Comparison of ENCODE assay signal across 8 cellular contexts in the genomic region with DNA sequence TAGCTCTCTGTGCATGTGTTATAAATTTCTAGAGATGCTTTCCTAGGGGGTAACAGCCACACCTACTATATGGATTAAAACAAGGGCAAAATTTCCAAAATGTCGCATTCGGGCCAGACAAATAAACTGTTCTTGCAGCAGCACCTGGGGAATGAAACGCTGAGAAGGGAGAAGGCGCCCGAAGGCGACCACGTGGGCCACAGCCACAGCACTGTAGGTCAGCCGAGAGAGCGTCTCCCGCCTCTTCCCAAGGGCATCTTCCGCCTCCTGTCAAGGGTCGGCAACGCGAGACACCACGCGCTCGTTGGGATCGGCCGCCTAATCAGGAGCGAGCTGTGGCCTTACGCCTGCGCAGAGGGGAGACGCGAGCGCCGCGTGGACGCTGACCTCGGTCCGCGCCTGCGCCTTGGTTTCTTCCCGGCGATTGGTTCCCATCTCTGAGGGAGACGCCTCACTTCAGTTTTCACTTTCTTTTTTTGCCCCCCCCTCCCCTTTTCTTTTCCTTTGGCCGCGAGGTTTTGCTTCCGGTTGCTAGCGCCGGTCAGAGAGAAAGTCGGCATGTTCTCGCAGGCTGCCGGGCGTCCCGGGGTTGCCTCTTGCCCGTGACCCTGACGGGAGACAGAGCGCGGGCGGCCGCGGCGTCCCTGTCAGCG. TPM values are rescaled to one million over a fixed set of nuclear protein-coding genes. Genes with fewer than 3 reads are reported as not detected.
A peak's percentile ranks its signal among the peaks of the same experiment; 100 is the strongest.
DNase-seq lines count a peak whose midpoint lies in the region; ATAC-seq and TF ChIP-seq lines count a peak whose summit lies in the region.

TASOR2 (plus strand) TSS at position 521 of the 653 bp plus-strand sequence. CDS start 35,805 bp downstream, outside the sequence.

- no peaks in the 10 kb centered on the region for H3K36me3 ChIP-seq in BJ (ENCODE audit: control insufficient read depth, insufficient read depth, low read length)

- POLR2A ChIA-PET in BJ (lab: Charles Lee): interaction anchor here (0.7 kb wide), 1 partner anchor 238 kb away, joined by 6 read pairs; no protein-coding TSS in a partner anchor
- POLR2A ChIA-PET in activated CD4-positive, alpha-beta T cell treated with anti-CD3 and anti-CD28 coated beads, Interleukin-2, amount 10 ng/mL, durations not matched to agents 7 days and 5 days (lab: Charles Lee): no interaction called here

- peak within 1 kb of the TSS; percentile 89 for H3K4me3 ChIP-seq in BJ (ENCODE audit: low read depth, low read length)
- H3K4me3 ChIP-seq in coronary artery: peak within 1 kb of the TSS; percentile 99

- H3K9me3 Mint-ChIP-seq in activated CD4-positive, alpha-beta T cell treated with anti-CD3 and anti-CD28 coated beads, Interleukin-2, amount 10 ng/mL, durations not matched to agents 7 days and 5 days: no peaks in the 10 kb centered on the region

- no peaks in the 10 kb centered on the region for H3K27me3 ChIP-seq in BJ (ENCODE audit: control insufficient read depth, insufficient read depth, low read length)
- no peaks in the 10 kb centered on the region for H3K27me3 ChIP-seq in layer of hippocampus (ENCODE audit: control insufficient read depth, insufficient read depth, low read length)

- CTCF ChIA-PET in BJ (lab: Yijun Ruan, JAX): interaction anchor here (0.8 to 1.3 kb wide), 3 partner anchors 19 to 57 kb away, joined by 3 read pairs; no protein-coding TSS in a partner anchor
- CTCF ChIA-PET in activated CD4-positive, alpha-beta T cell treated with anti-CD3 and anti-CD28 coated beads, Interleukin-2, amount 10 ng/mL, durations not matched to agents 7 days and 5 days (lab: Charles Lee): interaction anchor here (0.6 to 2.2 kb wide), 4 partner anchors 9 to 61 kb away, joined by 3 to 7 read pairs (median 4); no protein-coding TSS in a partner anchor

- TF ChIP-seq CTCF in BJ (IDR thresholded peaks at IDR 0.05; ENCODE audit: insufficient read depth, low read depth, low read length) (no peak), coronary artery (IDR thresholded peaks at IDR 0.05) (no peak)

- peaks cover 54% of the 10 kb centered on the region for H3K4me1 Mint-ChIP-seq in activated CD4-positive, alpha-beta T cell treated with anti-CD3 and anti-CD28 coated beads, Interleukin-2, amount 10 ng/mL, durations not matched to agents 7 days and 5 days

- peak within 1 kb of the TSS; percentile 96 for H3K27ac Mint-ChIP-seq in activated CD4-positive, alpha-beta T cell treated with anti-CD3 and anti-CD28 coated beads, Interleukin-2, amount 10 ng/mL, durations not matched to agents 7 days and 5 days

- ATAC-seq in GM19324 (IDR thresholded peaks at IDR 0.05; ENCODE audit: low FRiP score, unreplicated experiment): peak; percentile 83
- peak; percentile 55 for ATAC-seq in HG03469 (IDR thresholded peaks at IDR 0.05; ENCODE audit: unreplicated experiment)

- peaks cover 9% of the 10 kb centered on the region for H3K27me3 Mint-ChIP-seq in activated CD4-positive, alpha-beta T cell treated with anti-CD3 and anti-CD28 coated beads, Interleukin-2, amount 10 ng/mL, durations not matched to agents 7 days and 5 days

- DNase-seq in BJ (ENCODE audit: low read depth) (peak; percentile 88), NCI-H69 (lab: John Stamatoyannopoulos, UW) (peak; percentile 96), coronary artery (ENCODE audit: low spot score) (peak; percentile 98)
- peak; percentile 97 for DNase-seq in activated CD4-positive, alpha-beta T cell treated with anti-CD3 and anti-CD28 coated beads, Interleukin-2, amount 10 ng/mL, durations not matched to agents 7 days and 5 days
- DNase-seq in stimulated activated CD4-positive, alpha-beta T cell treated with anti-CD3 and anti-CD28 coated beads, Interleukin-1b, Interleukin-23, amount 100 ng/mL, for 4 hours (ENCODE audit: low read depth in 2 of 2): peak; percentile 96

- H3K27ac ChIP-seq in coronary artery (peak within 1 kb of the TSS; percentile 85 to 94), layer of hippocampus (ENCODE audit: low read depth, low read length) (peak within 1 kb of the TSS; percentile 69)

- H3K4me3 Mint-ChIP-seq in activated CD4-positive, alpha-beta T cell treated with anti-CD3 and anti-CD28 coated beads, Interleukin-2, amount 10 ng/mL, durations not matched to agents 7 days and 5 days: peak within 1 kb of the TSS; percentile 95

- peaks cover 8% of the 10 kb centered on the region for H3K36me3 Mint-ChIP-seq in activated CD4-positive, alpha-beta T cell treated with anti-CD3 and anti-CD28 coated beads, Interleukin-2, amount 10 ng/mL, durations not matched to agents 7 days and 5 days (ENCODE audit: low read depth)

RNA-seq across cellular contexts. Expression of gene TASOR2, which starts in this region (rescaled TPM):
- 27.1 and 45.2 TPM in 2 replicates for polyA plus RNA-seq in BJ (2011; rRNA removed)
- 26.9 and 30.3 TPM in 2 replicates for polyA minus RNA-seq in BJ (2011; rRNA and poly(A)+ RNA removed)
- total RNA-seq in activated CD4-positive, alpha-beta T cell treated with anti-CD3 and anti-CD28 coated beads, Interleukin-2, amount 10 ng/mL, durations not matched to agents 7 days and 5 days: 10 to 100 TPM; 45.7 to 49.4 TPM

Comparison
In these comparisons a context has a peak if more than half of its experiments do, and no peak if none do; other contexts are left out.
1. Peak in every context shown above with its lines: DNase-seq, ATAC-seq, H3K4me3 ChIP-seq and H3K27ac ChIP-seq.